Comparison of ENCODE assay signal across 8 cellular contexts in genomic region chr16:74605746-74606520, GRCh38. TPM values are rescaled to one million over a fixed set of nuclear protein-coding genes. Genes with fewer than 3 reads are reported as not detected.
DNase-seq lines count a peak whose midpoint lies in the region; ATAC-seq, FAIRE-seq and TF ChIP-seq lines count a peak whose summit lies in the region.

No MANE protein-coding gene starts in this region.

- H3K79me1 ChIP-seq in H1 (ENCODE audit: low read depth, low read length): no peaks in the 10 kb centered on the region; the same call in 1 of the 2 replicates

- no peak overlapping the region for H2BK20ac ChIP-seq in H1 (ENCODE audit: low read length)

- no peak for TF ChIP-seq RAD21 in H1 (IDR thresholded peaks at IDR 0.05 in 1 of 2, conservative IDR thresholded peaks at IDR 0.05 in 1 of 2; ENCODE audit: low read depth in 2 of 2, low read length in 2 of 2)

- no peak overlapping the region for H2BK120ac ChIP-seq in H1 (replicated peaks; ENCODE audit: low read depth, low read length)

- H3K4me3 ChIP-seq in OCI-LY3 (ENCODE audit: low read length) (peak overlapping the region; percentile 95), H1 (ENCODE audit: extremely low read depth in 1 of 4, insufficient read depth in 2 of 4, low read depth in 3 of 4, low read length in 4 of 4) (peak overlapping the region; percentile 71 to 92 (median 89))

- no peak overlapping the region for H4K91ac ChIP-seq in H1 (replicated peaks; ENCODE audit: insufficient read length, low read length)

- ATAC-seq in naive B cell (ENCODE audit: low read depth in 2 of 2): no peak

- POLR2A ChIA-PET in H1 (lab: Charles Lee; ENCODE audit: partially characterized antibody): interaction anchor here (0.7 to 4.6 kb wide), 14 partner anchors 11 to 309 kb away, joined by 3 to 27 read pairs (median 4); partner anchors contain the start of gene RFWD3

- H3K79me2 ChIP-seq in OCI-LY3 (ENCODE audit: low read length): peaks cover 59% of the 10 kb centered on the region
- peaks cover 25 to 56% of the 10 kb centered on the region in 2 experiments for H3K79me2 ChIP-seq in H1 (ENCODE audit: control insufficient read depth in 1 of 2, insufficient read depth in 2 of 2, low read length in 2 of 2)

- H3K23ac ChIP-seq in H1 (ENCODE audit: insufficient read length): no peak overlapping the region

- H3K4me1 ChIP-seq in OCI-LY3 (ENCODE audit: low read length) (peaks cover 24% of the 10 kb centered on the region), H1 (replicated peaks in 1 of 4; ENCODE audit: control insufficient read depth in 3 of 4, insufficient read depth in 4 of 4, low read length in 3 of 4) (peaks cover 2 to 7% (median 6%) of the 10 kb centered on the region in 4 experiments; a peak in 5 of 7 replicates)

- peak overlapping the region; percentile 86 to 98 (median 94) for H3K27ac Mint-ChIP-seq in naive B cell

- H4K20me1 ChIP-seq in OCI-LY3 (ENCODE audit: insufficient read depth, low read length) (peaks cover 25% of the 10 kb centered on the region), H1 (replicated peaks in 1 of 2; ENCODE audit: control insufficient read depth in 1 of 2, insufficient read depth in 2 of 2, low read length in 2 of 2) (peaks cover 4 to 7% of the 10 kb centered on the region in 2 experiments)

- no peak for TF ChIP-seq EP300 in H1 (IDR thresholded peaks at IDR 0.05; ENCODE audit: borderline replicate concordance in 1 of 2, low read depth in 2 of 2, low read length in 2 of 2)

- no peak overlapping the region for H3K4ac ChIP-seq in H1 (replicated peaks; ENCODE audit: insufficient read length, low read depth, low read length)

- DNase-seq in NOMO-1 (lab: John Stamatoyannopoulos, UW; ENCODE audit: unreplicated experiment in 2 of 2) (peak; percentile 41 to 46), NOMO-1 treated with dmso at 0.1 percent for 144 hours (lab: John Stamatoyannopoulos, UW; ENCODE audit: unreplicated experiment) (no peak), H1 (ENCODE audit: low read depth in 1 of 2, low spot score in 2 of 2) (no peak), naive B cell (no peak), iPS-NIHi7 (ENCODE audit: extremely low spot score) (no peak), GM19238 (ENCODE audit: insufficient read length, low spot score) (no peak), islet precursor cell (no peak)

- H3K4me1 Mint-ChIP-seq in naive B cell: peaks cover 39 to 59% (median 53%) of the 10 kb centered on the region in 3 donors

- H3K14ac ChIP-seq in H1 (ENCODE audit: insufficient read length): no peak overlapping the region

- H3K9me3 ChIP-seq in OCI-LY3 (ENCODE audit: insufficient read depth, low read length) (no peaks in the 10 kb centered on the region), H1 (ENCODE audit: insufficient read depth in 2 of 2, low read depth in 1 of 2, low read length in 1 of 2) (no peaks in the 10 kb centered on the region)

- H2AFZ ChIP-seq in OCI-LY3 (ENCODE audit: low read depth, low read length) (no peak overlapping the region), H1 (ENCODE audit: low read length) (no peak overlapping the region)

- TF ChIP-seq CTCF in OCI-LY3 (IDR thresholded peaks at IDR 0.05; ENCODE audit: low read depth, low read length) (no peak), H1 (IDR thresholded peaks at IDR 0.05; ENCODE audit: control extremely low read depth in 1 of 3, insufficient read depth in 1 of 3, low read depth in 1 of 3, low read length in 3 of 3) (no peak)

- H3K27ac ChIP-seq in OCI-LY3 (ENCODE audit: low read length): peak overlapping the region; percentile 72
- peak overlapping the region; percentile 85 for H3K27ac ChIP-seq in H1 (ENCODE audit: low read depth, low read length)

- no peak for FAIRE-seq in H1 (lab: Jason Lieb, UNC)

- H3K27me3 Mint-ChIP-seq in naive B cell: no peaks in the 10 kb centered on the region

- no peaks in the 10 kb centered on the region for H3K36me3 Mint-ChIP-seq in naive B cell

- no peak overlapping the region for H2AK5ac ChIP-seq in H1 (ENCODE audit: low read depth, low read length)

- CTCF ChIA-PET in H1 (lab: Charles Lee; ENCODE audit: partially characterized antibody): interaction anchor here (0.9 to 1.2 kb wide), 2 partner anchors 17 to 40 kb away, joined by 3 read pairs; no protein-coding TSS in a partner anchor

- H4K8ac ChIP-seq in H1 (ENCODE audit: extremely low read depth, insufficient read depth, low read length): peak overlapping the region; percentile 98; the same call in 1 of the 2 replicates

- H3K36me3 ChIP-seq in OCI-LY3 (replicated peaks; ENCODE audit: low read depth, low read length): no peaks in the 10 kb centered on the region
- H3K36me3 ChIP-seq in H1 (ENCODE audit: control insufficient read depth in 2 of 4, insufficient read depth in 4 of 4, low read length in 3 of 4): no peaks in the 10 kb centered on the region

- peak overlapping the region; percentile 60 for H3K56ac ChIP-seq in H1 (replicated peaks; ENCODE audit: insufficient read length, low read depth, low read length)

- H3K4me2 ChIP-seq in OCI-LY3 (ENCODE audit: low read length): peak overlapping the region; percentile 76
- peak overlapping the region; percentile 84 to 87 for H3K4me2 ChIP-seq in H1 (ENCODE audit: insufficient read depth in 1 of 2, low read depth in 2 of 2, low read length in 2 of 2)

- H3K9me3 Mint-ChIP-seq in naive B cell: no peaks in the 10 kb centered on the region

- no peak for TF ChIP-seq POLR2A in H1 (IDR thresholded peaks at IDR 0.05; ENCODE audit: control extremely low read depth in 1 of 2, low read depth in 2 of 2, low read length in 2 of 2)

- peak overlapping the region; percentile 84; the same call in 1 of the 2 replicates for H2BK15ac ChIP-seq in H1 (ENCODE audit: low read length)

- H3K18ac ChIP-seq in H1 (ENCODE audit: extremely low read depth, low read length): peak overlapping the region; percentile 62; the same call in 1 of the 2 replicates

- no peaks in the 10 kb centered on the region for H3K27me3 ChIP-seq in OCI-LY3 (ENCODE audit: low read depth, low read length)
- H3K27me3 ChIP-seq in H1 (replicated peaks in 1 of 4; ENCODE audit: control insufficient read depth in 3 of 4, extremely low read depth in 1 of 4, insufficient read depth in 3 of 4, low read length in 3 of 4): no peaks in the 10 kb centered on the region

- peak overlapping the region; percentile 91 to 97 (median 94) for H3K4me3 Mint-ChIP-seq in naive B cell

- peaks cover 4% of the 10 kb centered on the region for H3K23me2 ChIP-seq in H1 (ENCODE audit: low read depth, low read length)

- H2BK5ac ChIP-seq in H1 (ENCODE audit: low read depth, low read length): peak overlapping the region; percentile 79

- WGBS in H1 (ENCODE audit: extremely low coverage in 1 of 2, insufficient coverage in 1 of 2, insufficient read length in 1 of 2, insufficient replicate concordance in 2 of 2, low coverage in 1 of 2, low lambda C conversion rate in 2 of 2, missing lambda C conversion rate in 1 of 2), 2 experiments: 6% methylated on average over 17 of the region's 17 CpGs; no CpG with 5 or more reads in 1 of the 2 experiments

- peak overlapping the region; percentile 90 for H4K5ac ChIP-seq in H1 (ENCODE audit: insufficient read length, low read depth, low read length)

- H3K9ac ChIP-seq in OCI-LY3 (ENCODE audit: low read length) (peak overlapping the region; percentile 93), H1 (replicated peaks in 1 of 4; ENCODE audit: extremely low read depth in 1 of 4, low read depth in 3 of 4, low read length in 3 of 4) (peak overlapping the region; percentile 83 to 97 (median 96))

- no peak overlapping the region for H2BK12ac ChIP-seq in H1 (ENCODE audit: low read depth, low read length)

TF ChIP-seq in H1, 55 proteins besides CTCF, POLR2A, EP300 and RAD21:
- TF ChIP-seq HDAC2 (IDR thresholded peaks at IDR 0.05; ENCODE audit: borderline replicate concordance in 1 of 2, low read depth in 2 of 2, low read length in 2 of 2): no peak
- TF ChIP-seq KDM4A (IDR thresholded peaks at IDR 0.05; ENCODE audit: low read depth, low read length, severe bottlenecking): peak; percentile 39
- TF ChIP-seq SAP30 (IDR thresholded peaks at IDR 0.05; ENCODE audit: insufficient read depth, insufficient replicate concordance, low read length): peak; percentile 36
- no peak for TF ChIP-seq BCL11A (IDR thresholded peaks at IDR 0.05; ENCODE audit: low read depth in 2 of 2, low read length in 2 of 2)
- TF ChIP-seq PHF8 (conservative IDR thresholded peaks at IDR 0.05; ENCODE audit: low read depth, low read length): no peak
- 0 out of 4 replicates have a peak, but pooled peaks of 1 of the 2 experiments have one; percentile 12 for TF ChIP-seq SIN3A (conservative IDR thresholded peaks at IDR 0.05 in 1 of 2, IDR thresholded peaks at IDR 0.05 in 1 of 2; ENCODE audit: low read depth in 1 of 2, low read length in 2 of 2)
- TF ChIP-seq CTBP2 (IDR thresholded peaks at IDR 0.05; ENCODE audit: borderline replicate concordance, insufficient read depth, insufficient read length, low read length): no peak

RNA-seq across cellular contexts. Expression of gene GLG1, which starts 1.0 kb away (rescaled TPM):
- 137 and 139 TPM in 2 replicates for total RNA-seq in H1 (2021; fragmentation: NEBNext Ultra II Directional; extraction: Animal tissue kit (Norgen Biotek cat#: 25700))
- polyA plus RNA-seq in H1 (2011; rRNA removed) (51.6 and 53.4 TPM in 2 replicates), naive B cell (ENCODE audit: low read depth in 6 of 6) (100 to 1,000 TPM in 1 of 6 donors, 10 to 100 TPM in 5; 71.4 to 112 (median 94.1) TPM)
- 69.1 TPM for polyA plus RNA-seq in H1 (2011; cell fraction: cytosol; rRNA removed)
- 98.3 TPM for polyA plus RNA-seq in H1 (2011; cell fraction: nucleus; rRNA removed)
- 93.7 to 100 TPM (median 96.3 TPM) in 4 replicates for polyA plus RNA-seq in H1 (2012, experiment 1 of 2)
- 11.2 TPM for polyA plus RNA-seq in H1 (2012, experiment 2 of 2)
- 164 TPM for polyA plus RNA-seq in H1 (2013, experiment 1 of 2)
- 136 TPM for polyA plus RNA-seq in H1 (2013, experiment 2 of 2)
- polyA minus RNA-seq in H1 (2011; rRNA and poly(A)+ RNA removed): 174 and 185 TPM in 2 replicates
- polyA minus RNA-seq in H1 (2011; cell fraction: cytosol; rRNA and poly(A)+ RNA removed): 91.2 TPM
- polyA minus RNA-seq in H1 (2011; cell fraction: nucleus; rRNA and poly(A)+ RNA removed): 89.8 TPM

Comparison
In these comparisons a context has a peak if more than half of its experiments do, and no peak if none do; other contexts are left out.
1. DNase-seq: peak in NOMO-1 (2 of 2); none in NOMO-1 treated with dmso at 0.1 percent for 144 hours (single experiment), H1 (0 of 2), naive B cell (single experiment), iPS-NIHi7 (single experiment), GM19238 (single experiment) and islet precursor cell (single experiment).